Comparison of ENCODE assay signal across 2 cellular contexts in genomic region chr14:73243341-73243740, GRCh38.
TF ChIP-seq lines count a peak whose summit lies in the region.

No MANE protein-coding gene starts in this region.

TF ChIP-seq in SK-N-SH, 30 proteins besides CTCF, POLR2A, EP300 and RAD21 (continued from another document):
- no peak for TF ChIP-seq TEAD4 (IDR thresholded peaks at IDR 0.05; ENCODE audit: borderline replicate concordance, insufficient read depth)
- no peak for TF ChIP-seq PBX3 (IDR thresholded peaks at IDR 0.05)
- no peak for TF ChIP-seq REST (IDR thresholded peaks at IDR 0.05; ENCODE audit: low read depth, low read length)
- TF ChIP-seq NFIC (IDR thresholded peaks at IDR 0.05; ENCODE audit: borderline replicate concordance), result no peak
- no peak for TF ChIP-seq RXRA (IDR thresholded peaks at IDR 0.05; ENCODE audit: borderline replicate concordance, low read depth)
- TF ChIP-seq FOXJ3 (CRISPR knock-in tag; IDR thresholded peaks at IDR 0.05), result no peak

TF ChIP-seq in SK-N-SH treated with all-trans-retinoic acid at 6 μM for 48 hours, 23 proteins besides CTCF, POLR2A, EP300 and RAD21 (continued from another document):
- no peak for TF ChIP-seq POU6F1 (CRISPR knock-in tag; IDR thresholded peaks at IDR 0.05; ENCODE audit: borderline replicate concordance, low read depth)
